1 cellular context compared by ENCODE assay signal in the genomic region with DNA sequence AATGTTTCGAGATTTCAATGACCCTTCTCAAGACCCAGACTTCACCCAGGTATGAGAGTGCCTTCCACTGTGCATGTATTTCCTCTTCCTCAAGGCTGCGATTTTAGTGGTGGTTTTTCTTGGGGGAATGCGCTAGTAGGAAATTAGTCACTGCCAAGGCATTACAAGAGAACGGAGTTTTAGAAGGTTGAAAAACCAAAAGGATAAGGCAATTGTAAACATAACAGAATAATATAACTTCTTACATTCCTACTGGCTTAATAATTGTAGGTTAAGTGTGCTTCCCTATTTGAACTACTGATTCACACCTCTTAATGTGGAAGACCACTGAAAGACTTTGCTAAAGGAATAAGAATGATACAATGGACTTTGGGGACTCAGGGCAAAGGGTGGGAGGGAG.
TF ChIP-seq lines count a peak whose summit lies in the region.

No MANE protein-coding gene starts in this region.

TF ChIP-seq in endothelial cell of umbilical vein, 7 proteins besides CTCF, POLR2A, EP300 and RAD21 (continued from another document):
- TF ChIP-seq POLR2AphosphoS5 (IDR thresholded peaks at IDR 0.05; ENCODE audit: insufficient read depth, low read depth, low read length) (peak; percentile 44), FOS (IDR thresholded peaks at IDR 0.05; ENCODE audit: borderline replicate concordance, insufficient read depth, low read length) (peak; percentile 76)
